In genomic region chr17:75844530-75845057, GRCh38 we compare ENCODE assay signal across 1 cellular context.
A peak's percentile ranks its signal among the peaks of the same experiment; 100 is the strongest.
TF ChIP-seq lines count a peak whose summit lies in the region.

No MANE protein-coding gene starts in this region.

TF ChIP-seq in HepG2, 621 proteins besides CTCF, POLR2A, EP300 and RAD21 (continued from another document):
- TF ChIP-seq DRAP1 (CRISPR knock-in tag; IDR thresholded peaks at IDR 0.05), result peak; percentile 7; the same call in 1 of the 2 replicates
- 0 out of 2 replicates have a peak, but pooled peaks have one; percentile 7 for TF ChIP-seq PPARG (CRISPR knock-in tag; conservative IDR thresholded peaks at IDR 0.05)
- TF ChIP-seq AFF4 (CRISPR knock-in tag; IDR thresholded peaks at IDR 0.05), result no peak
- TF ChIP-seq ELF3 (CRISPR knock-in tag; IDR thresholded peaks at IDR 0.05), result peak; percentile 14; the same call in 1 of the 2 replicates
- peak; percentile 48 for TF ChIP-seq MED8 (CRISPR knock-in tag; IDR thresholded peaks at IDR 0.05; ENCODE audit: insufficient replicate concordance)
- no peak for TF ChIP-seq ZNF660 (CRISPR knock-in tag; IDR thresholded peaks at IDR 0.05; ENCODE audit: borderline replicate concordance, low read depth)
- 0 out of 2 replicates have a peak, but pooled peaks have one; percentile 9 for TF ChIP-seq ZNF446 (CRISPR knock-in tag; IDR thresholded peaks at IDR 0.05)
- TF ChIP-seq TBL1XR1 (IDR thresholded peaks at IDR 0.05; ENCODE audit: borderline replicate concordance, low read length, partially characterized antibody), result no peak
- TF ChIP-seq FOSL1 (CRISPR knock-in tag; IDR thresholded peaks at IDR 0.05; ENCODE audit: borderline replicate concordance), result peak; percentile 48; the same call in 1 of the 2 replicates
- no peak for TF ChIP-seq ZNF558 (CRISPR knock-in tag; IDR thresholded peaks at IDR 0.05; ENCODE audit: borderline replicate concordance)
- peak; percentile 34 for TF ChIP-seq SAP130 (CRISPR knock-in tag; IDR thresholded peaks at IDR 0.05; ENCODE audit: low read depth)
- TF ChIP-seq, protein P1, sequence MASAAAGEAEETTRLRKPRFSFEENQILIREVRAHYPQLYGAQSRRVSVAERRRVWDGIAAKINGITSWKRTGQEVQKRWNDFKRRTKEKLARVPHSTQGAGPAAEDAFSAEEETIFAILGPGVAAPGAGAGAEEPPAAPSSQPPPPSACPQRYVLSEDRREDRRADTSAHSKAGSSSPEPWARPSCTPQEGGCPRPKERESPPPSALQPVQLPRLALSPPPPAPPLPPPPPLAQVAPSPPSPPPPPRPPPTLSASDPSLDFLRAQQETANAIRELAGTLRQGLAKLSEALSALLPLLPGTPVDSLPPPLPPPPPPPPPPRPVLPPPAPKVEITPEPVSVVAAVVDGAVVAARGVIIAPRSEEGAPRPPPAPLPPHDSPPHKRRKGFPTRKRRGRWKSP (CRISPR knock-in tag; IDR thresholded peaks at IDR 0.05), result 0 out of 2 replicates have a peak, but pooled peaks have one; percentile 14
- peak; percentile 24 for TF ChIP-seq ZNF883 (CRISPR knock-in tag; IDR thresholded peaks at IDR 0.05; ENCODE audit: not compliant biosample characterization)
- TF ChIP-seq IRF9 (CRISPR knock-in tag; IDR thresholded peaks at IDR 0.05; ENCODE audit: borderline replicate concordance), result peak; percentile 43; the same call in 1 of the 2 replicates
- TF ChIP-seq ZNF710 (CRISPR knock-in tag; IDR thresholded peaks at IDR 0.05; ENCODE audit: borderline replicate concordance), result 0 out of 2 replicates have a peak, but pooled peaks have one; percentile 33
- 0 out of 2 replicates have a peak, but pooled peaks have one; percentile 20 for TF ChIP-seq ARID2 (CRISPR knock-in tag; IDR thresholded peaks at IDR 0.05; ENCODE audit: borderline replicate concordance)
- TF ChIP-seq THAP11 (CRISPR knock-in tag; IDR thresholded peaks at IDR 0.05), result no peak
- TF ChIP-seq ATF7 (IDR thresholded peaks at IDR 0.05), result no peak
- TF ChIP-seq ATF7 (CRISPR knock-in tag; IDR thresholded peaks at IDR 0.05), result peak; percentile 16
- TF ChIP-seq FOSL2 (CRISPR knock-in tag; IDR thresholded peaks at IDR 0.05), result peak; percentile 91
- 0 out of 2 replicates have a peak, but pooled peaks have one; percentile 5 for TF ChIP-seq JUND (CRISPR knock-in tag; IDR thresholded peaks at IDR 0.05)
- TF ChIP-seq, protein P2, sequence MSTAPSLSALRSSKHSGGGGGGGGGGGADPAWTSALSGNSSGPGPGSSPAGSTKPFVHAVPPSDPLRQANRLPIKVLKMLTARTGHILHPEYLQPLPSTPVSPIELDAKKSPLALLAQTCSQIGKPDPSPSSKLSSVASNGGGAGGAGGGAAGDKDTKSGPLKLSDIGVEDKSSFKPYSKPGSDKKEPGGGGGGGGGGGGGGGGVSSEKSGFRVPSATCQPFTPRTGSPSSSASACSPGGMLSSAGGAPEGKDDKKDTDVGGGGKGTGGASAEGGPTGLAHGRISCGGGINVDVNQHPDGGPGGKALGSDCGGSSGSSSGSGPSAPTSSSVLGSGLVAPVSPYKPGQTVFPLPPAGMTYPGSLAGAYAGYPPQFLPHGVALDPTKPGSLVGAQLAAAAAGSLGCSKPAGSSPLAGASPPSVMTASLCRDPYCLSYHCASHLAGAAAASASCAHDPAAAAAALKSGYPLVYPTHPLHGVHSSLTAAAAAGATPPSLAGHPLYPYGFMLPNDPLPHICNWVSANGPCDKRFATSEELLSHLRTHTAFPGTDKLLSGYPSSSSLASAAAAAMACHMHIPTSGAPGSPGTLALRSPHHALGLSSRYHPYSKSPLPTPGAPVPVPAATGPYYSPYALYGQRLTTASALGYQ (CRISPR knock-in tag; IDR thresholded peaks at IDR 0.05), result peak; percentile 34; the same call in 1 of the 2 replicates
